14 cellular contexts compared by ENCODE assay signal in the genomic region with DNA sequence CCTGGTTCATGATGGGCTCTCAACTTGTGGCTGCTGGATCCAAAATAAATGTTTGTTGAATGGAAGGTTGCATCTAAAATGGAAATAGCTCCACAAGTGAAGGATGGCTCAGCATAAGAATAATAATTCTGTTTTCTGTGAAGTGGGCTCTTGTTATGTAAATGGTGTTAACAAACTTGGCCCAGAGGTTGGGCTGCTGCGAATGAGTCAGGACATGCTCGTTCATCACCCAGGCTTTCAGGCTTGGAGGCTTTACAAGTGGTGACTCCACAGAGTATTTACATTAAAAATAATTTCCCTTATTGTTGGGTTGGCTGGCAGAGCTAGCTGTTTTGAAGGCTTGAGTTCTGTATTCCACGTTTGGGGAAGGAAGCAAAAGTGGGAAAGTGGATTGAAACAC.
DNase-seq lines count a peak whose midpoint lies in the region; ATAC-seq and TF ChIP-seq lines count a peak whose summit lies in the region.
"Had no signal": no experiment of that assay in that cellular context is flagged by ENCODE, and none has a peak within 500 bp of the region (broad histone marks: within the 10 kb centered on the region; RNA-seq: fewer than 3 reads in every experiment).

No MANE protein-coding gene starts in this region.

- H3K9me3 Mint-ChIP-seq in activated CD8-positive, alpha-beta T cell treated with anti-CD3 and anti-CD28 coated beads for 36 hours: no peaks in the 10 kb centered on the region
- no peaks in the 10 kb centered on the region for H3K9me3 Mint-ChIP-seq in naive thymus-derived CD4-positive, alpha-beta T cell

- DNase-seq in ELF-1 (ENCODE audit: low read depth, low spot score): peak; percentile 57
- DNase-seq in RPMI7951 (ENCODE audit: low read depth): peak; percentile 76
- peak; percentile 92 for DNase-seq in fibroblast of peridontal ligament (ENCODE audit: extremely low read depth)
- peak; percentile 45 for DNase-seq in putamen (ENCODE audit: low spot score)
- no peak for DNase-seq in activated CD8-positive, alpha-beta T cell treated with anti-CD3 and anti-CD28 coated beads for 36 hours
- no peak for DNase-seq in NCI-H2171 (lab: John Stamatoyannopoulos, UW)
- DNase-seq in naive thymus-derived CD4-positive, alpha-beta T cell: no peak
- DNase-seq: activated naive CD4-positive, alpha-beta T cell treated with Interleukin-2 at 50 U/mL for 16 hours; heart left ventricle; NCI-H2171 treated with DMSO at 0.1 percent for 48 hours; psoas muscle; stimulated activated naive CD8-positive, alpha-beta T cell treated with anti-CD3 and anti-CD28 coated beads, Interleukin-15, Interleukin-2, amounts not matched to agents 100 U/mL and 50 U/mL, for 24 hours; T-helper 9 cell had no signal

- intact Hi-C loops in activated CD8-positive, alpha-beta T cell treated with anti-CD3 and anti-CD28 coated beads for 36 hours (cut with micrococcal nuclease): no loop called here
- intact Hi-C loops in naive thymus-derived CD4-positive, alpha-beta T cell (cut with micrococcal nuclease): no loop called here

- TF ChIP-seq CTCF in activated CD8-positive, alpha-beta T cell treated with anti-CD3 and anti-CD28 coated beads for 36 hours (IDR thresholded peaks at IDR 0.05): no peak

- H3K27ac Mint-ChIP-seq in activated CD8-positive, alpha-beta T cell treated with anti-CD3 and anti-CD28 coated beads for 36 hours: no peak overlapping the region
- no peak overlapping the region for H3K27ac Mint-ChIP-seq in naive thymus-derived CD4-positive, alpha-beta T cell

- POLR2A ChIA-PET in activated CD8-positive, alpha-beta T cell treated with anti-CD3 and anti-CD28 coated beads for 36 hours (lab: Charles Lee): no interaction called here
- POLR2A ChIA-PET in naive thymus-derived CD4-positive, alpha-beta T cell (lab: Charles Lee): no interaction called here

- H3K27me3 Mint-ChIP-seq in activated CD8-positive, alpha-beta T cell treated with anti-CD3 and anti-CD28 coated beads for 36 hours: peaks cover 5% of the 10 kb centered on the region
- peaks cover 0 to 30% (median 8%) of the 10 kb centered on the region in 5 donors for H3K27me3 Mint-ChIP-seq in naive thymus-derived CD4-positive, alpha-beta T cell

- H3K4me3 ChIP-seq in naive thymus-derived CD4-positive, alpha-beta T cell (ENCODE audit: low read length): no peak overlapping the region
- H3K4me3 ChIP-seq: heart left ventricle, psoas muscle had no signal

- no peaks in the 10 kb centered on the region for H3K36me3 Mint-ChIP-seq in activated CD8-positive, alpha-beta T cell treated with anti-CD3 and anti-CD28 coated beads for 36 hours (ENCODE audit: low read depth)
- H3K36me3 Mint-ChIP-seq in naive thymus-derived CD4-positive, alpha-beta T cell: no peaks in the 10 kb centered on the region

- no peaks in the 10 kb centered on the region for H3K9me3 ChIP-seq in naive thymus-derived CD4-positive, alpha-beta T cell (ENCODE audit: control insufficient read depth in 2 of 3, low read length in 3 of 3)
- H3K9me3 ChIP-seq: heart left ventricle, psoas muscle had no signal

- H3K27ac ChIP-seq in naive thymus-derived CD4-positive, alpha-beta T cell (ENCODE audit: low read depth, low read length): no peak overlapping the region
- H3K27ac ChIP-seq: psoas muscle had no signal

- no peak for ATAC-seq in activated CD8-positive, alpha-beta T cell treated with anti-CD3 and anti-CD28 coated beads for 36 hours
- ATAC-seq in naive thymus-derived CD4-positive, alpha-beta T cell: no peak
- no peak for ATAC-seq in GM18511 (IDR thresholded peaks at IDR 0.05; ENCODE audit: unreplicated experiment)
- ATAC-seq: heart left ventricle; psoas muscle; stimulated activated naive CD8-positive, alpha-beta T cell treated with anti-CD3 and anti-CD28 coated beads, Interleukin-15, Interleukin-2, amounts not matched to agents 100 U/mL and 50 U/mL, for 24 hours had no signal

- H3K4me3 Mint-ChIP-seq in activated CD8-positive, alpha-beta T cell treated with anti-CD3 and anti-CD28 coated beads for 36 hours: no peak overlapping the region
- no peak overlapping the region for H3K4me3 Mint-ChIP-seq in naive thymus-derived CD4-positive, alpha-beta T cell

- CTCF ChIA-PET in activated CD8-positive, alpha-beta T cell treated with anti-CD3 and anti-CD28 coated beads for 36 hours (lab: Charles Lee): interaction anchor here (1.4 to 1.8 kb wide), 3 partner anchors 30 to 74 kb away, joined by 3 to 5 read pairs (median 4); no protein-coding TSS in a partner anchor
- CTCF ChIA-PET in naive thymus-derived CD4-positive, alpha-beta T cell (lab: Charles Lee): no interaction called here

- no peaks in the 10 kb centered on the region for H3K27me3 ChIP-seq in naive thymus-derived CD4-positive, alpha-beta T cell (ENCODE audit: control insufficient read depth in 2 of 2, insufficient read depth in 2 of 2, low read length in 2 of 2)
- H3K27me3 ChIP-seq: heart left ventricle had no signal

- H3K36me3 ChIP-seq in naive thymus-derived CD4-positive, alpha-beta T cell (ENCODE audit: control insufficient read depth in 2 of 3, insufficient read depth in 3 of 3, low read length in 3 of 3): no peaks in the 10 kb centered on the region

- no peaks in the 10 kb centered on the region for H3K4me1 ChIP-seq in naive thymus-derived CD4-positive, alpha-beta T cell (ENCODE audit: control insufficient read depth in 2 of 2, insufficient read depth in 2 of 2, low read length in 2 of 2)

- no peaks in the 10 kb centered on the region for H3K4me1 Mint-ChIP-seq in activated CD8-positive, alpha-beta T cell treated with anti-CD3 and anti-CD28 coated beads for 36 hours (ENCODE audit: low read depth)
- no peaks in the 10 kb centered on the region for H3K4me1 Mint-ChIP-seq in naive thymus-derived CD4-positive, alpha-beta T cell

Comparison
In these comparisons a context has a peak if more than half of its experiments do, and no peak if none do; other contexts are left out.
1. DNase-seq: peak in ELF-1 (single experiment), RPMI7951 (single experiment), fibroblast of peridontal ligament (single experiment) and putamen (single experiment); none in activated CD8-positive, alpha-beta T cell treated with anti-CD3 and anti-CD28 coated beads for 36 hours (single experiment), NCI-H2171 (single experiment) and naive thymus-derived CD4-positive, alpha-beta T cell (0 of 9).